ENCODE assay signal across 18 cellular contexts in genomic region chr13:111944171-111944583, GRCh38.
DNase-seq lines count a peak whose midpoint lies in the region; ATAC-seq and TF ChIP-seq lines count a peak whose summit lies in the region.
"Had no signal": no experiment of that assay in that cellular context is flagged by ENCODE, and none has a peak within 500 bp of the region (broad histone marks: within the 10 kb centered on the region; RNA-seq: fewer than 3 reads in every experiment).

No MANE protein-coding gene starts in this region.

- TF ChIP-seq CTCF in omental fat pad (IDR thresholded peaks at IDR 0.05) = no peak

- ATAC-seq in HG02938 (IDR thresholded peaks at IDR 0.05; ENCODE audit: unreplicated experiment) (peak; percentile 60), esophagus mucosa (peak; percentile 18), sciatic nerve (no peak), omental fat pad (ENCODE audit: low FRiP score) (no peak)
- ATAC-seq: CD8-positive, alpha-beta T cell; K562; Panc1; Right ventricle myocardium inferior had no signal

- peak; percentile 28 for DNase-seq in NCI-H345 (lab: John Stamatoyannopoulos, UW)
- no peak for DNase-seq in NCI-H345 treated with DMSO at 0.1 percent for 48 hours (lab: John Stamatoyannopoulos, UW; ENCODE audit: unreplicated experiment)
- DNase-seq in sciatic nerve (ENCODE audit: low spot score) = peak; percentile 34
- DNase-seq in NCI-H69 (lab: John Stamatoyannopoulos, UW) = no peak
- no peak for DNase-seq in dedifferentiated amniotic fluid mesenchymal stem cell (ENCODE audit: extremely low spot score)
- DNase-seq in omental fat pad (ENCODE audit: low spot score) = no peak
- DNase-seq: DMS79 treated with DMSO at 0.1 percent for 48 hours, GM23248, MV-4-11, NCI-H1417 treated with DMSO at 0.1 percent for 48 hours, NCI-H2029, NCI-H524 had no signal

- intact Hi-C loops in sciatic nerve (cut with DNase I) = no loop called here

Comparison
In these comparisons a context has a peak if more than half of its experiments do, and no peak if none do; other contexts are left out.
1. DNase-seq: peak in NCI-H345 (single experiment) and sciatic nerve (single experiment); none in NCI-H345 treated with DMSO at 0.1 percent for 48 hours (single experiment), NCI-H69 (single experiment), dedifferentiated amniotic fluid mesenchymal stem cell (single experiment) and omental fat pad (single experiment).
2. ATAC-seq: peak in HG02938 (single experiment) and esophagus mucosa (single experiment); none in sciatic nerve (single experiment) and omental fat pad (single experiment).